Comparison of ENCODE assay signal across 1 cellular context in genomic region chr11:2178906-2179494, GRCh38.
TF ChIP-seq lines count a peak whose summit lies in the region.

No MANE protein-coding gene starts in this region.

TF ChIP-seq in SK-N-SH, 30 proteins besides CTCF, POLR2A, EP300 and RAD21:
- TF ChIP-seq, protein P1, sequence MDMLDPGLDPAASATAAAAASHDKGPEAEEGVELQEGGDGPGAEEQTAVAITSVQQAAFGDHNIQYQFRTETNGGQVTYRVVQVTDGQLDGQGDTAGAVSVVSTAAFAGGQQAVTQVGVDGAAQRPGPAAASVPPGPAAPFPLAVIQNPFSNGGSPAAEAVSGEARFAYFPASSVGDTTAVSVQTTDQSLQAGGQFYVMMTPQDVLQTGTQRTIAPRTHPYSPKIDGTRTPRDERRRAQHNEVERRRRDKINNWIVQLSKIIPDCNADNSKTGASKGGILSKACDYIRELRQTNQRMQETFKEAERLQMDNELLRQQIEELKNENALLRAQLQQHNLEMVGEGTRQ (IDR thresholded peaks at IDR 0.05; ENCODE audit: borderline replicate concordance, low read depth, low read length): no peak
- TF ChIP-seq TEAD4 (IDR thresholded peaks at IDR 0.05; ENCODE audit: borderline replicate concordance, insufficient read depth): no peak
- no peak for TF ChIP-seq MAX (IDR thresholded peaks at IDR 0.05; ENCODE audit: low read depth)
- no peak for TF ChIP-seq CHD2 (IDR thresholded peaks at IDR 0.05; ENCODE audit: low read length, partially characterized antibody)
- TF ChIP-seq, protein P2, sequence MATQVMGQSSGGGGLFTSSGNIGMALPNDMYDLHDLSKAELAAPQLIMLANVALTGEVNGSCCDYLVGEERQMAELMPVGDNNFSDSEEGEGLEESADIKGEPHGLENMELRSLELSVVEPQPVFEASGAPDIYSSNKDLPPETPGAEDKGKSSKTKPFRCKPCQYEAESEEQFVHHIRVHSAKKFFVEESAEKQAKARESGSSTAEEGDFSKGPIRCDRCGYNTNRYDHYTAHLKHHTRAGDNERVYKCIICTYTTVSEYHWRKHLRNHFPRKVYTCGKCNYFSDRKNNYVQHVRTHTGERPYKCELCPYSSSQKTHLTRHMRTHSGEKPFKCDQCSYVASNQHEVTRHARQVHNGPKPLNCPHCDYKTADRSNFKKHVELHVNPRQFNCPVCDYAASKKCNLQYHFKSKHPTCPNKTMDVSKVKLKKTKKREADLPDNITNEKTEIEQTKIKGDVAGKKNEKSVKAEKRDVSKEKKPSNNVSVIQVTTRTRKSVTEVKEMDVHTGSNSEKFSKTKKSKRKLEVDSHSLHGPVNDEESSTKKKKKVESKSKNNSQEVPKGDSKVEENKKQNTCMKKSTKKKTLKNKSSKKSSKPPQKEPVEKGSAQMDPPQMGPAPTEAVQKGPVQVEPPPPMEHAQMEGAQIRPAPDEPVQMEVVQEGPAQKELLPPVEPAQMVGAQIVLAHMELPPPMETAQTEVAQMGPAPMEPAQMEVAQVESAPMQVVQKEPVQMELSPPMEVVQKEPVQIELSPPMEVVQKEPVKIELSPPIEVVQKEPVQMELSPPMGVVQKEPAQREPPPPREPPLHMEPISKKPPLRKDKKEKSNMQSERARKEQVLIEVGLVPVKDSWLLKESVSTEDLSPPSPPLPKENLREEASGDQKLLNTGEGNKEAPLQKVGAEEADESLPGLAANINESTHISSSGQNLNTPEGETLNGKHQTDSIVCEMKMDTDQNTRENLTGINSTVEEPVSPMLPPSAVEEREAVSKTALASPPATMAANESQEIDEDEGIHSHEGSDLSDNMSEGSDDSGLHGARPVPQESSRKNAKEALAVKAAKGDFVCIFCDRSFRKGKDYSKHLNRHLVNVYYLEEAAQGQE (IDR thresholded peaks at IDR 0.05; ENCODE audit: low read depth, low read length): no peak
- no peak for TF ChIP-seq RFX5 (IDR thresholded peaks at IDR 0.05; ENCODE audit: low read length)
- TF ChIP-seq YY1 (IDR thresholded peaks at IDR 0.05; ENCODE audit: low read depth): no peak
- no peak for TF ChIP-seq NRF1 (IDR thresholded peaks at IDR 0.05; ENCODE audit: low read depth, low read length)
- no peak for TF ChIP-seq RXRA (IDR thresholded peaks at IDR 0.05; ENCODE audit: borderline replicate concordance, low read depth)
